Comparison of ENCODE assay signal across 15 cellular contexts in genomic region chr11:83355406-83355805, GRCh38.
"Had no signal": no experiment of that assay in that cellular context is flagged by ENCODE, and none has a peak within 500 bp of the region (broad histone marks: within the 10 kb centered on the region; RNA-seq: fewer than 3 reads in every experiment).

No MANE protein-coding gene starts in this region.

- H3K36me3 ChIP-seq: heart left ventricle, ovary, stomach, thoracic aorta had no signal

- H3K9me3 ChIP-seq: thoracic aorta had no signal

- H3K4me1 Mint-ChIP-seq: naive thymus-derived CD4-positive, alpha-beta T cell; nephron progenitor cell had no signal

- DNase-seq: effector CD4-positive, alpha-beta T cell; heart left ventricle; kidney glomerular epithelial cell; naive thymus-derived CD4-positive, alpha-beta T cell; nephron progenitor cell; ovary; right cardiac atrium; small intestine; stimulated activated CD4-positive, alpha-beta T cell treated with anti-CD3 and anti-CD28 coated beads, Interleukin-12 subunit alpha, Interleukin-12 subunit beta, amount 100 ng/mL, for 4 hours; stimulated activated naive CD4-positive, alpha-beta T cell; stomach; substantia nigra; trophoblast cell had no signal

- H3K4me1 ChIP-seq: heart left ventricle, stomach had no signal

- H3K4me3 Mint-ChIP-seq: naive thymus-derived CD4-positive, alpha-beta T cell; nephron progenitor cell had no signal

- H3K4me3 ChIP-seq: coronary artery, heart left ventricle, ovary, stomach, thoracic aorta had no signal

- H3K27ac ChIP-seq: coronary artery, heart left ventricle, ovary, stomach, thoracic aorta had no signal

- ATAC-seq: heart left ventricle; naive thymus-derived CD4-positive, alpha-beta T cell; right cardiac atrium had no signal

- H3K27me3 ChIP-seq: heart left ventricle, ovary, stomach had no signal

- H3K27ac Mint-ChIP-seq: naive thymus-derived CD4-positive, alpha-beta T cell; nephron progenitor cell had no signal
